In genomic region chr2:161032635-161033034, GRCh38 we compare ENCODE assay signal across 19 cellular contexts.
"Had no signal": no experiment of that assay in that cellular context is flagged by ENCODE, and none has a peak within 500 bp of the region (broad histone marks: within the 10 kb centered on the region; RNA-seq: fewer than 3 reads in every experiment).

No MANE protein-coding gene starts in this region.

- H3K9me3 ChIP-seq: gastroesophageal sphincter, left lung, lower lobe of right lung, mucosa of descending colon had no signal

- DNase-seq: dermis blood vessel endothelial cell; dorsolateral prefrontal cortex; effector CD4-positive, alpha-beta T cell; effector memory CD4-positive, alpha-beta T cell; erythroblast; foreskin keratinocyte; heart left ventricle; hippocampal formation; left cardiac atrium; left lung; left ventricle myocardium superior; lower lobe of right lung; mucosa of descending colon; naive B cell; naive thymus-derived CD8-positive, alpha-beta T cell had no signal

- H3K4me1 Mint-ChIP-seq: naive B cell had no signal

- H3K36me3 Mint-ChIP-seq: mesothelial cell of epicardium had no signal

- H3K36me3 ChIP-seq: gastroesophageal sphincter, heart left ventricle, left lung, lower lobe of right lung had no signal

- H3K27me3 ChIP-seq: dorsolateral prefrontal cortex, foreskin keratinocyte, gastroesophageal sphincter, heart left ventricle, left lung had no signal

- H3K27ac Mint-ChIP-seq: naive B cell; naive thymus-derived CD8-positive, alpha-beta T cell had no signal

- H3K4me3 ChIP-seq: coronary artery, dorsolateral prefrontal cortex, gastroesophageal sphincter, heart left ventricle, left lung, lower lobe of right lung, mucosa of descending colon had no signal

- H3K4me1 ChIP-seq: gastroesophageal sphincter, heart left ventricle, left lung, lower lobe of right lung had no signal

- H3K27ac ChIP-seq: coronary artery, dorsolateral prefrontal cortex, epithelial cell of prostate, foreskin keratinocyte, gastroesophageal sphincter, heart left ventricle, left lung, lower lobe of right lung had no signal

- H3K4me3 Mint-ChIP-seq: mesothelial cell of epicardium; naive B cell; naive thymus-derived CD8-positive, alpha-beta T cell had no signal
